In the genomic region with DNA sequence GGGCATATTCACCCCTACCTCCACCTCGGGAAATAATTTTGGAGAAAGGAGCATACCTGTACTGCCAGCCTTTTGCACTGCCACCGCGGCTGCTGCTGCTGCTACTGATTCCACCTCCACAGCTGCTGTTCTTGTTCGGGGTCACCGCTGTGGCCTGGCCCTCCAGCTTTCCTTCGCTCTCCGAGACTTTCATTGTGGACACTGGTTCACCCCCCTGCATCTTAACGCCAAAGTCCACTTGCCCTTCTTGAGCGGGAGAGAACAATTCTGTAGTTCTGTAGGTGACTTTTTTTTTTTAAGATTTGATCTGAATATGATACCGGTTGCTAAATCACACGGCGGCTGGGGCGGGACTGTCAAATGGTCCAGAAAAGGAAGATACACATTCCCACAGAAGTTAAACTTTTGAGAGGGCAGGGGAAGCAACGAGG, we compare ENCODE assay signal across 8 cellular contexts. TPM values are rescaled to one million over a fixed set of nuclear protein-coding genes. Genes with fewer than 3 reads are reported as not detected.
DNase-seq lines count a peak whose midpoint lies in the region; ATAC-seq lines count a peak whose summit lies in the region.

No MANE protein-coding gene starts in this region.

- no peaks in the 10 kb centered on the region for H3K9me3 Mint-ChIP-seq in naive thymus-derived CD8-positive, alpha-beta T cell

- ATAC-seq in naive thymus-derived CD8-positive, alpha-beta T cell = no peak
- no peak for ATAC-seq in HG03354 (IDR thresholded peaks at IDR 0.05; ENCODE audit: poor library complexity, severe bottlenecking, unreplicated experiment)

- POLR2A ChIA-PET in naive thymus-derived CD8-positive, alpha-beta T cell (lab: Charles Lee) = interaction anchor here (1.0 to 2.7 kb wide), 2 partner anchors 74 to 219 kb away, joined by 8 to 10 read pairs; a partner anchor contains a TSS

- H3K27me3 ChIP-seq in endocrine pancreas (ENCODE audit: control insufficient read depth, insufficient read depth, low read length) = no peaks in the 10 kb centered on the region

- H3K36me3 ChIP-seq in endocrine pancreas (ENCODE audit: control insufficient read depth, insufficient read depth, low read length) = no peaks in the 10 kb centered on the region

- peak; percentile 62 for DNase-seq in NCI-H2107 treated with DMSO at 0.1 percent for 48 hours (lab: John Stamatoyannopoulos, UW; ENCODE audit: unreplicated experiment)
- DNase-seq in NCI-H2107 (lab: John Stamatoyannopoulos, UW) = no peak
- peak; percentile 32 for DNase-seq in RPMI8226
- peak in 1 of 10 donors; percentile 10 for DNase-seq in naive thymus-derived CD8-positive, alpha-beta T cell
- DNase-seq in occipital lobe (lab: John Stamatoyannopoulos, UW) = no peak
- DNase-seq in NOMO-1 treated with DMSO at 0.1 percent for 48 hours (lab: John Stamatoyannopoulos, UW; ENCODE audit: unreplicated experiment) = no peak

- H3K4me3 ChIP-seq in endocrine pancreas (ENCODE audit: control insufficient read depth, insufficient read depth, low read length) = peak overlapping the region; percentile 79

- peaks cover 21 to 52% (median 40%) of the 10 kb centered on the region in 4 donors for H3K4me1 Mint-ChIP-seq in naive thymus-derived CD8-positive, alpha-beta T cell

- H3K36me3 Mint-ChIP-seq in naive thymus-derived CD8-positive, alpha-beta T cell = no peaks in the 10 kb centered on the region

- H3K9ac ChIP-seq in endocrine pancreas (ENCODE audit: control insufficient read depth, insufficient read depth, low read length) = peak overlapping the region; percentile 85

- no peaks in the 10 kb centered on the region for H3K27me3 Mint-ChIP-seq in naive thymus-derived CD8-positive, alpha-beta T cell

- H3K4me3 Mint-ChIP-seq in naive thymus-derived CD8-positive, alpha-beta T cell = peak overlapping the region; percentile 93 to 99 (median 96)

- H3K9me3 ChIP-seq in endocrine pancreas (ENCODE audit: control insufficient read depth, low read length) = no peaks in the 10 kb centered on the region

- no peaks in the 10 kb centered on the region for H3K4me1 ChIP-seq in endocrine pancreas (ENCODE audit: control insufficient read depth, insufficient read depth, low read length)

- peak overlapping the region; percentile 64 to 98 (median 93) for H3K27ac Mint-ChIP-seq in naive thymus-derived CD8-positive, alpha-beta T cell

RNA-seq across cellular contexts. Expression of a gene that starts 0.7 kb away (rescaled TPM):
- 10 to 100 TPM; 11.2 to 13.4 TPM for total RNA-seq in naive thymus-derived CD8-positive, alpha-beta T cell
- polyA plus RNA-seq in naive thymus-derived CD8-positive, alpha-beta T cell = 1 to 10 TPM; 3.6 to 6.6 (median 4.1) TPM
- total RNA-seq in occipital lobe = 26.8 TPM

Comparison
In these comparisons a context has a peak if more than half of its experiments do, and no peak if none do; other contexts are left out.
1. DNase-seq: peak in NCI-H2107 treated with DMSO at 0.1 percent for 48 hours (single experiment) and RPMI8226 (single experiment); none in NCI-H2107 (single experiment), occipital lobe (single experiment) and NOMO-1 treated with DMSO at 0.1 percent for 48 hours (single experiment).